ENCODE assay signal across 8 cellular contexts in the genomic region with DNA sequence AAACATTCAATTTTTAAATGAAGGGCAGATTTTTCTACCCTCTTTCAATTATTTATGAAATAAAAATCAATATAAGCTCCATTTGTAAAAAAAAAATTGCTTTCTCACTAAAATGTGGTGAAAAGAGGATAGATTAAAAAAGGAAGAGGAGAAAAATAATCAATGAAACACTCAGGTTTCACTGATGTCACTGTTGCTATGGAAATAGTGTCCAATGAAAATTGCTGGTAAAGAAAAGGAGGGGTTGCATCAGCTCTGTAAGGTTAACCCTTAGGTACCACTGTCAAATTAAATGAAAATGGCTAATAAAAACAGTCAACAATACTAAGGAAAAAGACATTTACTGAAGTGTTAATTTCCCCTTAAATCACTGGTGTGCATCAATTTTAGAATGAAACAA.
DNase-seq lines count a peak whose midpoint lies in the region; ATAC-seq, FAIRE-seq and TF ChIP-seq lines count a peak whose summit lies in the region.

No MANE protein-coding gene starts in this region.

- H3K27me3 Mint-ChIP-seq in glutamatergic neuron (ENCODE audit: unreplicated experiment): peaks cover 3% of the 10 kb centered on the region

- H3K9me3 Mint-ChIP-seq in glutamatergic neuron (ENCODE audit: unreplicated experiment): peaks cover 8% of the 10 kb centered on the region

- peak overlapping the region; percentile 91 for H3K4me3 Mint-ChIP-seq in glutamatergic neuron (ENCODE audit: unreplicated experiment)

- DNase-seq in NCI-H345 treated with DMSO at 0.1 percent for 48 hours (lab: John Stamatoyannopoulos, UW; ENCODE audit: unreplicated experiment) (peak; percentile 1), NCI-H345 (lab: John Stamatoyannopoulos, UW) (no peak), M059J (ENCODE audit: low read depth) (peak; percentile 42), glutamatergic neuron (no peak), retinal pigment epithelial cell (ENCODE audit: low read depth) (peak; percentile 35)
- DNase-seq in stimulated activated CD4-positive, alpha-beta T cell treated with anti-CD3 and anti-CD28 coated beads, Interleukin-15, amount 100 ng/mL, for 24 hours: no peak

- TF ChIP-seq CTCF in glutamatergic neuron (IDR thresholded peaks at IDR 0.05; ENCODE audit: partially characterized antibody, unreplicated experiment) (no peak), retinal pigment epithelial cell (conservative IDR thresholded peaks at IDR 0.05; ENCODE audit: low read depth, low read length) (no peak)

- ATAC-seq in HG02973 (IDR thresholded peaks at IDR 0.05; ENCODE audit: unreplicated experiment): no peak

- peak overlapping the region; percentile 96 for H3K27ac Mint-ChIP-seq in glutamatergic neuron (ENCODE audit: unreplicated experiment)

- peak; percentile 96 for FAIRE-seq in TTC549 (lab: Jason Lieb, UNC)

- H3K4me3 ChIP-seq in retinal pigment epithelial cell (ENCODE audit: low read length): peak overlapping the region; percentile 1

- H3K36me3 Mint-ChIP-seq in glutamatergic neuron (ENCODE audit: unreplicated experiment): no peaks in the 10 kb centered on the region

- H3K4me1 Mint-ChIP-seq in glutamatergic neuron (ENCODE audit: low read depth, unreplicated experiment): peaks cover 37% of the 10 kb centered on the region

Comparison
In these comparisons a context has a peak if more than half of its experiments do, and no peak if none do; other contexts are left out.
1. DNase-seq: peak in NCI-H345 treated with DMSO at 0.1 percent for 48 hours (single experiment), M059J (single experiment) and retinal pigment epithelial cell (single experiment); none in NCI-H345 (single experiment), glutamatergic neuron (single experiment) and stimulated activated CD4-positive, alpha-beta T cell treated with anti-CD3 and anti-CD28 coated beads, Interleukin-15, amount 100 ng/mL, for 24 hours (single experiment).